ENCODE assay signal across 28 cellular contexts in the genomic region with DNA sequence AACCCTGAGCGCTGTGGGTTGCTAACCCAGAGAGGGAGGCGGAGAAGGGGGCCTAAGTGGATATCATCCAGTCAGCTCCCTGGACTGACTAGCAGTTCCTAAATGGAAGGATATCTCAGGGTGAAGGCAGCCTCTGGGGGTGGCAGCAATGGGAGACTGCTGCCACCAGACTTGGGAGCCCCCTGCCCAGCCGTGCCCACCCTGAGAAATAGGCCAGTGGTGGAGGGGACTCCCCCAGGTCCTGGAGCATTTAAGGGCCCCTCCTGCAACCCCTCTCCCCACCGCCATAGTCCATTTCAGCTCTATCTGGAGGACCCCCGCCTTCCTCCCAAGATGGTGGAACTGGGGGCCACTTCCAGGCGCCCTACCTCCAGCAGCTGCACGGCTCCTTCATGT. TPM values are rescaled to one million over a fixed set of nuclear protein-coding genes. Genes with fewer than 3 reads are reported as not detected.
DNase-seq lines count a peak whose midpoint lies in the region; ATAC-seq, FAIRE-seq and TF ChIP-seq lines count a peak whose summit lies in the region.
"Had no signal": no experiment of that assay in that cellular context is flagged by ENCODE, and none has a peak within 500 bp of the region (broad histone marks: within the 10 kb centered on the region; RNA-seq: fewer than 3 reads in every experiment).

No MANE protein-coding gene starts in this region.

- TF ChIP-seq CTCF in kidney (IDR thresholded peaks at IDR 0.05; ENCODE audit: borderline replicate concordance, extremely low read depth, insufficient read depth), result no peak

- H3K4me1 ChIP-seq in kidney (ENCODE audit: control insufficient read depth in 1 of 2, insufficient read depth in 1 of 2, low read depth in 1 of 2, low read length in 2 of 2) (peaks cover 0 to 4% of the 10 kb centered on the region in 2 donors), SJCRH30 (no peaks in the 10 kb centered on the region)
- H3K4me1 ChIP-seq: uterus had no signal

- ATAC-seq in GM18498 (IDR thresholded peaks at IDR 0.05; ENCODE audit: unreplicated experiment), result no peak
- ATAC-seq: A549, esophagus mucosa, mucosa of descending colon had no signal

- intact Hi-C loops in kidney (cut with DNase I), result no loop called here

- H3K27ac ChIP-seq in kidney (ENCODE audit: low read depth in 2 of 2, low read length in 2 of 2) (no peak overlapping the region), SJCRH30 (no peak overlapping the region)
- H3K27ac ChIP-seq: A549, GM23248, PC-9, stomach, uterus had no signal

- H3K9ac ChIP-seq in kidney (ENCODE audit: low read length in 2 of 2), result no peak overlapping the region
- H3K9ac ChIP-seq: GM23248 had no signal

- no peaks in the 10 kb centered on the region for H3K27me3 ChIP-seq in SJCRH30
- H3K27me3 ChIP-seq: uterus had no signal

- H3K4me3 ChIP-seq in kidney (ENCODE audit: low read length in 2 of 2) (no peak overlapping the region), SJCRH30 (no peak overlapping the region)
- H3K4me3 ChIP-seq: A549, GM23248, mucosa of descending colon, PC-9, stomach, uterus had no signal

- H3K36me3 ChIP-seq in kidney (ENCODE audit: control insufficient read depth in 1 of 2, insufficient read depth in 2 of 2, low read length in 2 of 2), result peaks cover 3 to 4% of the 10 kb centered on the region in 2 donors
- no peaks in the 10 kb centered on the region for H3K36me3 ChIP-seq in SJCRH30
- H3K36me3 ChIP-seq: uterus had no signal

- DNase-seq in activated CD8-positive, alpha-beta memory T cell treated with anti-CD3 and anti-CD28 coated beads, Interleukin-2, amount 50 U/mL, for 4 hours, result peak; percentile 4
- no peak for DNase-seq in activated CD8-positive, alpha-beta memory T cell treated with anti-CD3 and anti-CD28 coated beads, Interleukin-2, amount 50 U/mL, for 48 hours
- DNase-seq in stimulated activated CD4-positive, alpha-beta T cell treated with anti-CD3 and anti-CD28 coated beads, Interleukin-1b, Interleukin-23, amount 100 ng/mL, for 48 hours, result peak; percentile 1
- no peak for DNase-seq in stimulated activated CD4-positive, alpha-beta T cell treated with anti-CD3 and anti-CD28 coated beads, Interleukin-4, amount 100 ng/mL, for 4 hours
- DNase-seq in kidney (peak; percentile 37), NCI-H526 (lab: John Stamatoyannopoulos, UW) (no peak), SJCRH30 (no peak)
- DNase-seq: activated CD4-positive, alpha-beta T cell treated with anti-CD3 and anti-CD28 coated beads for 4 hours; caudate nucleus; dermis blood vessel endothelial cell; GM23248; Karpas-422; NCI-H1417; NCI-H2081 treated with DMSO at 0.1 percent for 48 hours; NCI-H345; PC-9; small intestine; stomach; T-helper 9 cell; uterus had no signal

- H3K9me3 ChIP-seq in kidney (ENCODE audit: control insufficient read depth in 1 of 2, low read length in 2 of 2) (no peaks in the 10 kb centered on the region), SJCRH30 (replicated peaks) (no peaks in the 10 kb centered on the region)
- H3K9me3 ChIP-seq: A549, mucosa of descending colon, stomach, uterus had no signal

- no peak for FAIRE-seq in kidney (lab: Jason Lieb, UNC)
- FAIRE-seq: A549, D721Med, islet of Langerhans, small intestine had no signal

RNA-seq across cellular contexts. Expression of gene TSPOAP1, which starts 8.4 kb away (rescaled TPM):
- 30.6 TPM for total RNA-seq in kidney
- 12.5 TPM for polyA plus RNA-seq in kidney (ENCODE audit: insufficient read depth, low read depth, low replicate concordance)
- 0.53 and 0.58 TPM in 2 replicates for total RNA-seq in SJCRH30 (2014; rRNA removed; shearing (Covaris generic))
- polyA plus RNA-seq: A549 had no signal

RNA-seq across cellular contexts. Expression of gene SUPT4H1, which starts 31.8 kb away (rescaled TPM):
- 60.5 TPM for total RNA-seq in kidney
- polyA plus RNA-seq in kidney (ENCODE audit: insufficient read depth, low read depth, low replicate concordance), result 129 TPM
- 61.2 and 61.3 TPM in 2 replicates for total RNA-seq in SJCRH30 (2014; rRNA removed; shearing (Covaris generic))

RNA-seq across cellular contexts. Expression of gene MPO, which starts 39.4 kb away (rescaled TPM):
- total RNA-seq in kidney, result 0.47 TPM
- not detected for polyA plus RNA-seq in kidney (ENCODE audit: insufficient read depth, low read depth, low replicate concordance)
- total RNA-seq in SJCRH30 (2014; rRNA removed; shearing (Covaris generic)), result 5.2 and 6.4 TPM in 2 replicates
- total RNA-seq: Daoy, dermis blood vessel endothelial cell, esophagus mucosa, fibroblast of villous mesenchyme, GM23248, PC-9 had no signal
- polyA plus RNA-seq: A549, GM23248 had no signal

Comparison
In these comparisons a context has a peak if more than half of its experiments do, and no peak if none do; other contexts are left out.
1. DNase-seq: peak in activated CD8-positive, alpha-beta memory T cell treated with anti-CD3 and anti-CD28 coated beads, Interleukin-2, amount 50 U/mL, for 4 hours (single experiment), stimulated activated CD4-positive, alpha-beta T cell treated with anti-CD3 and anti-CD28 coated beads, Interleukin-1b, Interleukin-23, amount 100 ng/mL, for 48 hours (single experiment) and kidney (single experiment); none in activated CD8-positive, alpha-beta memory T cell treated with anti-CD3 and anti-CD28 coated beads, Interleukin-2, amount 50 U/mL, for 48 hours (single experiment), stimulated activated CD4-positive, alpha-beta T cell treated with anti-CD3 and anti-CD28 coated beads, Interleukin-4, amount 100 ng/mL, for 4 hours (0 of 2), NCI-H526 (0 of 2) and SJCRH30 (0 of 2).
2. RNA of gene TSPOAP1, which starts 8.4 kb away (total RNA-seq): 30.6 TPM in kidney (single experiment); 0.53 to 0.58 TPM in SJCRH30; every median in the first group is over 10 times any median in the second.